8 cellular contexts compared by ENCODE assay signal in the genomic region with DNA sequence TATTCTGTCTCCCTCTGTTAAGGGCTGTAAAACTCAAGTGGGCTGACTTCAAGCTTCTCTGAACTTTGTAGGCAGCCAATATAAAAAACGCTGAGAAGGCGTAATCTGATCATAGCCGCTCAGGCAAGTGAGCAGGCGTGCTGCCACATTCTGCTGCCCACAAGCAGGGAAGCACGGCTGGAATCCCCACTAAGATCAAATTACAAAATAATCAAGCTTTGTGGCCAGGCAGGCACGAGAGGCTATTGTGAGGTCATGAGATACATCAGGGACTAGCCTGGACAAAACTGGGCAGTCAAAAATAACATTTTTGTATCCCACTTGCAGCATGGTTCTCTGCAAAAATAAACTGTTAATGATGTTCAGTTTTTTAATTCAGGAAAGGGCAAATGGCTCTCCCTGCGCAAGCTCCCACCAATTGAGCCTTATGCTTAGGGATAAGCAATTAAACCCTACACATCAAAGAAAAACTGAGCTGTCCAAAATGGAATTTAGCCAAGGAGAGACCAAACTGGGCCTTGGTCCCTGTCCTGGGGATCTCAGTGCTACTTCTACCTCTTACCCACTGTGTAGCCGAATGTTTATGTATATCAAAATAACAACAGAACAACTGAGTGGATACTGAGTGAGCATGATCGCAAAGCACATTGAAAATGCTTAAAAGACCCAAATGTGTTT.
A peak's percentile ranks its signal among the peaks of the same experiment; 100 is the strongest.
DNase-seq lines count a peak whose midpoint lies in the region; ATAC-seq and TF ChIP-seq lines count a peak whose summit lies in the region.

No MANE protein-coding gene starts in this region.

- H3K9me2 ChIP-seq in PC-9 (ENCODE audit: insufficient read depth), result no peaks in the 10 kb centered on the region

- H3K27me3 Mint-ChIP-seq in activated T-cell treated with anti-CD3 and anti-CD28 coated beads, Interleukin-2, amount 50 U/mL, for 72 hours (ENCODE audit: low read depth), result no peaks in the 10 kb centered on the region

- no peak overlapping the region for H2AFZ ChIP-seq in PC-9

- H3K9me3 Mint-ChIP-seq in activated T-cell treated with anti-CD3 and anti-CD28 coated beads, Interleukin-2, amount 50 U/mL, for 72 hours, result no peaks in the 10 kb centered on the region

- POLR2A ChIA-PET in HEK293T (lab: Yijun Ruan, JAX) (interaction anchor here (0.8 to 3.2 kb wide), 5 partner anchors 56 to 86 kb away, joined by 3 to 23 read pairs (median 4); no protein-coding TSS in a partner anchor), PC-9 (lab: Charles Lee; ENCODE audit: unreplicated experiment) (interaction anchor here (0.6 kb wide), 1 partner anchor 42 kb away, joined by 9 read pairs; no protein-coding TSS in a partner anchor)

- H3K9me3 ChIP-seq in PC-9 (ENCODE audit: insufficient read depth, low read depth), result no peaks in the 10 kb centered on the region

- H3K27ac ChIP-seq in PC-9, result no peak overlapping the region

- H3K4me3 Mint-ChIP-seq in activated T-cell treated with anti-CD3 and anti-CD28 coated beads, Interleukin-2, amount 50 U/mL, for 72 hours, result no peak overlapping the region

- DNase-seq in HEK293T (ENCODE audit: extremely low spot score), result peak; percentile 75
- peak; percentile 72 to 82 for DNase-seq in PC-9
- DNase-seq in fibroblast of pulmonary artery (ENCODE audit: low read depth), result peak; percentile 90
- DNase-seq in posterior vena cava (ENCODE audit: low spot score), result peak; percentile 79
- DNase-seq in activated naive CD4-positive, alpha-beta T cell treated with anti-CD3 and anti-CD28 coated beads, Interleukin-2, amount 50 U/mL, for 16 hours, result no peak
- no peak for DNase-seq in activated T-cell treated with anti-CD3 and anti-CD28 coated beads, Interleukin-2, amount 50 U/mL, for 72 hours

- no peak overlapping the region for H3K27ac Mint-ChIP-seq in activated T-cell treated with anti-CD3 and anti-CD28 coated beads, Interleukin-2, amount 50 U/mL, for 72 hours

- BruUV-seq in PC-9 (replicated peaks; lab: Mats Ljungman, UMichigan), result no TSS peak

- intact Hi-C loops in PC-9 (cut with micrococcal nuclease; ENCODE audit: unreplicated experiment), result loop anchor here (10.0 kb wide), 1 partner anchor 63 kb away; no protein-coding TSS in a partner anchor
- intact Hi-C loops in posterior vena cava (cut with DNase I), result no loop called here

- no peaks in the 10 kb centered on the region for H3F3A ChIP-seq in PC-9 (ENCODE audit: insufficient read depth, low read depth)

- no peaks in the 10 kb centered on the region; the same call in 1 of the 2 replicates for H3K36me3 ChIP-seq in PC-9 (ENCODE audit: low read depth)

- 0 out of 2 replicates have a peak, but pooled peaks cover 5% of the 10 kb centered on the region for H3K4me1 ChIP-seq in PC-9 (replicated peaks; ENCODE audit: insufficient read depth)

- no peaks in the 10 kb centered on the region for H3K27me3 ChIP-seq in PC-9 (ENCODE audit: insufficient read depth, low read depth)

- no peaks in the 10 kb centered on the region for H3K79me2 ChIP-seq in PC-9 (ENCODE audit: low read depth)

- peaks cover 0 to 2% of the 10 kb centered on the region in 2 donors for H3K36me3 Mint-ChIP-seq in activated T-cell treated with anti-CD3 and anti-CD28 coated beads, Interleukin-2, amount 50 U/mL, for 72 hours (ENCODE audit: insufficient read depth in 2 of 2)

- no peak overlapping the region for H3K4me3 ChIP-seq in PC-9
- H3K4me3 ChIP-seq in fibroblast of pulmonary artery (replicated peaks; ENCODE audit: low read depth, low read length), result no peak overlapping the region

- ATAC-seq in GM21717 (IDR thresholded peaks at IDR 0.05; ENCODE audit: unreplicated experiment) (no peak), GM21825 (IDR thresholded peaks at IDR 0.05; ENCODE audit: unreplicated experiment) (no peak)
- ATAC-seq in activated T-cell treated with anti-CD3 and anti-CD28 coated beads, Interleukin-2, amount 50 U/mL, for 72 hours (replicated peaks in 1 of 2), result no peak

- TF ChIP-seq CTCF in PC-9 (conservative IDR thresholded peaks at IDR 0.05) (no peak), fibroblast of pulmonary artery (IDR thresholded peaks at IDR 0.05; ENCODE audit: low read length, missing control alignments) (no peak)

- H3K4me1 Mint-ChIP-seq in activated T-cell treated with anti-CD3 and anti-CD28 coated beads, Interleukin-2, amount 50 U/mL, for 72 hours (ENCODE audit: low read depth), result no peaks in the 10 kb centered on the region

- no peak overlapping the region for H3K4me2 ChIP-seq in PC-9

- no peaks in the 10 kb centered on the region; the same call in 1 of the 2 replicates for H4K20me1 ChIP-seq in PC-9 (ENCODE audit: insufficient read depth)

- CTCF ChIA-PET in HEK293T (lab: Yijun Ruan, JAX) (interaction anchor here (0.6 to 1.3 kb wide), 6 partner anchors 55 to 124 kb away, joined by 3 to 5 read pairs (median 3); a partner anchor contains a TSS), PC-9 (lab: Charles Lee) (interaction anchor here (0.5 to 0.7 kb wide), 2 partner anchors 80 to 124 kb away, joined by 4 to 6 read pairs; no protein-coding TSS in a partner anchor)

TF ChIP-seq in HEK293T, 16 proteins besides CTCF, POLR2A, EP300 and RAD21:
- TF ChIP-seq HDGF (IDR thresholded peaks at IDR 0.05; ENCODE audit: borderline replicate concordance), result no peak
- TF ChIP-seq FOXK2 (IDR thresholded peaks at IDR 0.05), result no peak
- peak; percentile 47; the same call in 1 of the 2 replicates for TF ChIP-seq ZNF384 (IDR thresholded peaks at IDR 0.05)
- TF ChIP-seq FOXM1 (IDR thresholded peaks at IDR 0.05; ENCODE audit: borderline replicate concordance), result no peak
- TF ChIP-seq L3MBTL2 (conservative IDR thresholded peaks at IDR 0.05), result no peak
- no peak for TF ChIP-seq SP1 (IDR thresholded peaks at IDR 0.05)
- TF ChIP-seq FOXA1 (IDR thresholded peaks at IDR 0.05), result peak; percentile 71
- TF ChIP-seq SUZ12 (IDR thresholded peaks at IDR 0.05), result no peak
- no peak for TF ChIP-seq BHLHE40 (IDR thresholded peaks at IDR 0.05; ENCODE audit: borderline replicate concordance)
- peak; percentile 97 for TF ChIP-seq CTBP1 (IDR thresholded peaks at IDR 0.05; ENCODE audit: borderline replicate concordance)
- no peak for TF ChIP-seq NFRKB (IDR thresholded peaks at IDR 0.05)
- TF ChIP-seq TARDBP (IDR thresholded peaks at IDR 0.05), result 0 out of 2 replicates have a peak, but pooled peaks have one; percentile 30
- TF ChIP-seq ARNT (IDR thresholded peaks at IDR 0.05), result peak; percentile 100
- TF ChIP-seq LEF1 (IDR thresholded peaks at IDR 0.05; ENCODE audit: borderline replicate concordance), result peak; percentile 56; the same call in 1 of the 2 replicates
- no peak for TF ChIP-seq ELF4 (IDR thresholded peaks at IDR 0.05)
- TF ChIP-seq, protein P1, sequence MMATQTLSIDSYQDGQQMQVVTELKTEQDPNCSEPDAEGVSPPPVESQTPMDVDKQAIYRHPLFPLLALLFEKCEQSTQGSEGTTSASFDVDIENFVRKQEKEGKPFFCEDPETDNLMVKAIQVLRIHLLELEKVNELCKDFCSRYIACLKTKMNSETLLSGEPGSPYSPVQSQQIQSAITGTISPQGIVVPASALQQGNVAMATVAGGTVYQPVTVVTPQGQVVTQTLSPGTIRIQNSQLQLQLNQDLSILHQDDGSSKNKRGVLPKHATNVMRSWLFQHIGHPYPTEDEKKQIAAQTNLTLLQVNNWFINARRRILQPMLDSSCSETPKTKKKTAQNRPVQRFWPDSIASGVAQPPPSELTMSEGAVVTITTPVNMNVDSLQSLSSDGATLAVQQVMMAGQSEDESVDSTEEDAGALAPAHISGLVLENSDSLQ (IDR thresholded peaks at IDR 0.05), result peak; percentile 57; the same call in 1 of the 2 replicates

Comparison
In these comparisons a context has a peak if more than half of its experiments do, and no peak if none do; other contexts are left out.
1. DNase-seq: peak in HEK293T (single experiment), PC-9 (2 of 2), fibroblast of pulmonary artery (single experiment) and posterior vena cava (single experiment); none in activated naive CD4-positive, alpha-beta T cell treated with anti-CD3 and anti-CD28 coated beads, Interleukin-2, amount 50 U/mL, for 16 hours (single experiment) and activated T-cell treated with anti-CD3 and anti-CD28 coated beads, Interleukin-2, amount 50 U/mL, for 72 hours (0 of 2).